Comparison of ENCODE assay signal across 37 cellular contexts in genomic region chr12:125988545-125988944, GRCh38.
"Had no signal": no experiment of that assay in that cellular context is flagged by ENCODE, and none has a peak within 500 bp of the region (broad histone marks: within the 10 kb centered on the region; RNA-seq: fewer than 3 reads in every experiment).

No MANE protein-coding gene starts in this region.

- ATAC-seq: activated naive CD8-positive, alpha-beta T cell treated with anti-CD3 and anti-CD28 coated beads, Interleukin-2, amount 50 U/mL, for 24 hours; activated T-cell treated with anti-CD3 and anti-CD28 coated beads, Interleukin-2, amount 50 U/mL, for 4 hours; PC-3 had no signal

- H3K27me3 ChIP-seq: brain microvascular endothelial cell, Peyer's patch had no signal

- H3K27ac ChIP-seq: brain microvascular endothelial cell, Peyer's patch, VCaP had no signal

- DNase-seq: activated B cell treated with CpG ODN at 0.5 μM for 24 hours; activated CD4-positive, alpha-beta memory T cell treated with anti-CD3 and anti-CD28 coated beads for 36 hours; activated CD4-positive, alpha-beta T cell treated with anti-CD3 and anti-CD28 coated beads for 4 hours; activated CD4-positive, alpha-beta T cell treated with anti-CD3 and anti-CD28 coated beads, Interleukin-2, amount 50 U/mL, for 1 hour; activated CD4-positive, CD25-positive, alpha-beta regulatory T cell treated with anti-CD3 and anti-CD28 coated beads, Interleukin-2, amount 50 U/mL, for 72 hours; activated CD8-positive, alpha-beta memory T cell treated with anti-CD3 and anti-CD28 coated beads, Interleukin-2, amount 50 U/mL, for 4 hours; activated effector memory CD4-positive, alpha-beta T cell treated with Interleukin-2 at 50 U/mL for 16 hours; activated naive CD4-positive, alpha-beta T cell treated with anti-CD3 and anti-CD28 coated beads, Interleukin-2, amount 10 ng/mL, durations not matched to agents 7 days and 5 days; activated naive CD8-positive, alpha-beta T cell treated with anti-CD3 and anti-CD28 coated beads, Interleukin-2, amount 50 U/mL, for 24 hours; activated T-cell treated with anti-CD3 and anti-CD28 coated beads for 4 hours; activated T-cell treated with anti-CD3 and anti-CD28 coated beads, Interleukin-2, amount 50 U/mL, for 4 hours; amniotic stem cell; aorta; brain microvascular endothelial cell; Kasumi-1; KG1; MM.1S; MV-4-11; NCI-H1092; NCI-H1436 treated with DMSO at 0.1 percent for 48 hours; NCI-H1694 treated with DMSO at 0.1 percent for 48 hours; NCI-H2029; NCI-H345; NCI-H510A; NCI-H526; NCI-H748 treated with DMSO at 0.1 percent for 48 hours; NK-92 treated with Interleukin-12 subunit alpha and Interleukin-12 subunit beta, amount 100 ng/mL, for 24 hours; PC-3; Peyer's patch; Right ventricle myocardium superior; RPMI8226; SW 1271; T-helper 1 cell; T-helper 2 cell; T-helper 9 cell had no signal

- H3K36me3 Mint-ChIP-seq: activated CD4-positive, alpha-beta memory T cell treated with anti-CD3 and anti-CD28 coated beads for 36 hours; activated naive CD4-positive, alpha-beta T cell treated with anti-CD3 and anti-CD28 coated beads, Interleukin-2, amount 10 ng/mL, durations not matched to agents 7 days and 5 days; activated naive CD8-positive, alpha-beta T cell had no signal

- H3K27me3 Mint-ChIP-seq: activated naive CD4-positive, alpha-beta T cell treated with anti-CD3 and anti-CD28 coated beads, Interleukin-2, amount 10 ng/mL, durations not matched to agents 7 days and 5 days had no signal

- H3K9me3 Mint-ChIP-seq: activated naive CD4-positive, alpha-beta T cell treated with anti-CD3 and anti-CD28 coated beads, Interleukin-2, amount 10 ng/mL, durations not matched to agents 7 days and 5 days had no signal

- H3K36me3 ChIP-seq: brain microvascular endothelial cell, Peyer's patch had no signal

- H3K4me1 ChIP-seq: Peyer's patch had no signal

- H3K9me3 ChIP-seq: Peyer's patch had no signal

- H3K4me3 ChIP-seq: Peyer's patch had no signal

- H3K4me3 Mint-ChIP-seq: activated B cell treated with CpG ODN at 0.5 μM for 24 hours; activated CD4-positive, alpha-beta memory T cell treated with anti-CD3 and anti-CD28 coated beads for 36 hours; activated naive CD4-positive, alpha-beta T cell treated with anti-CD3 and anti-CD28 coated beads, Interleukin-2, amount 10 ng/mL, durations not matched to agents 7 days and 5 days; activated naive CD8-positive, alpha-beta T cell; activated naive CD8-positive, alpha-beta T cell treated with anti-CD3 and anti-CD28 coated beads, Interleukin-2, amount 50 U/mL, for 24 hours; activated T-cell treated with anti-CD3 and anti-CD28 coated beads, Interleukin-2, amount 50 U/mL, for 4 hours had no signal

- H3K4me1 Mint-ChIP-seq: activated B cell treated with CpG ODN at 0.5 μM for 24 hours; activated naive CD4-positive, alpha-beta T cell treated with anti-CD3 and anti-CD28 coated beads, Interleukin-2, amount 10 ng/mL, durations not matched to agents 7 days and 5 days; activated naive CD8-positive, alpha-beta T cell treated with anti-CD3 and anti-CD28 coated beads, Interleukin-2, amount 50 U/mL, for 24 hours had no signal

- H3K27ac Mint-ChIP-seq: activated B cell treated with CpG ODN at 0.5 μM for 24 hours; activated CD4-positive, alpha-beta memory T cell treated with anti-CD3 and anti-CD28 coated beads for 36 hours; activated naive CD4-positive, alpha-beta T cell treated with anti-CD3 and anti-CD28 coated beads, Interleukin-2, amount 10 ng/mL, durations not matched to agents 7 days and 5 days; activated naive CD8-positive, alpha-beta T cell; activated naive CD8-positive, alpha-beta T cell treated with anti-CD3 and anti-CD28 coated beads, Interleukin-2, amount 50 U/mL, for 24 hours had no signal
